Comparison of ENCODE assay signal across 15 cellular contexts in the genomic region with DNA sequence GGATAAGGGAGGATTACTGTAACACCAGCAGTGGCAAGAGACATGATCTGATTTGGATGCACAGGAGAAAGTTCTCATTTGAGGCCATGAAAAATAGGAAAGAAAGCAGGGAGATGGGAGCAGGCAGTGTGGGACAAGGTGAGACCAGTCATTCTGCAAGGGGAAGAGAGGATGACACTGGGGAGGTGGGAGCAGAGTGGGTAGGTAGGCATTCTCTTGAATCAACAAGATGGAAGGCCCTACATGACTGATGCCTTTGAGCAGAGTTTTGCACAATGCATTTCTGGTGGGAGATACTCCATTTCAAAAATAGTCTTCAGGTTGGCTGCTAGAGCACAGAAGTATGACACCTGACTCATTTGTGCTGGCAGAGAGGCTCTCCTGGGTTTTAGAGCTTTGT. TPM values are rescaled to one million over a fixed set of nuclear protein-coding genes. Genes with fewer than 3 reads are reported as not detected.
DNase-seq lines count a peak whose midpoint lies in the region; ATAC-seq and TF ChIP-seq lines count a peak whose summit lies in the region.
"Had no signal": no experiment of that assay in that cellular context is flagged by ENCODE, and none has a peak within 500 bp of the region (broad histone marks: within the 10 kb centered on the region; RNA-seq: fewer than 3 reads in every experiment).

No MANE protein-coding gene starts in this region.

- no peak overlapping the region for H3K4me3 ChIP-seq in KMS-11 (IDR thresholded peaks at IDR 0.05; ENCODE audit: insufficient read depth, low read depth, low read length)
- H3K4me3 ChIP-seq in spleen, result no peak overlapping the region
- H3K4me3 ChIP-seq: neural progenitor cell had no signal

- H3K27me3 Mint-ChIP-seq in activated CD4-positive, alpha-beta T cell treated with anti-CD3 and anti-CD28 coated beads for 36 hours, result no peaks in the 10 kb centered on the region
- no peaks in the 10 kb centered on the region for H3K27me3 Mint-ChIP-seq in activated T-helper 1 cell treated with anti-CD3 and anti-CD28 coated beads, Interleukin-12 subunit alpha, Interleukin-12 subunit beta, Interleukin-2, Interleukin-4 antibody, amounts not matched to agents 30 ng/mL and 10 ng/mL and 1 ng/mL, durations not matched to agents 14 hours and 24 hours and 36 hours (ENCODE audit: insufficient read depth)
- no peaks in the 10 kb centered on the region for H3K27me3 Mint-ChIP-seq in naive thymus-derived CD8-positive, alpha-beta T cell

- TF ChIP-seq CTCF in KMS-11 (conservative IDR thresholded peaks at IDR 0.05; ENCODE audit: low read depth, low read length) (no peak), spleen (IDR thresholded peaks at IDR 0.05 in 8 of 11, conservative IDR thresholded peaks at IDR 0.05 in 3 of 11) (no peak)

- CTCF ChIA-PET in activated CD4-positive, alpha-beta T cell treated with anti-CD3 and anti-CD28 coated beads for 36 hours (lab: Charles Lee), result no interaction called here

- no peaks in the 10 kb centered on the region for H3K27me3 ChIP-seq in KMS-11 (ENCODE audit: insufficient read depth, low read depth)
- H3K27me3 ChIP-seq in spleen (replicated peaks in 1 of 7), result no peaks in the 10 kb centered on the region
- H3K27me3 ChIP-seq: neural progenitor cell had no signal

- no peak for TF ChIP-seq POLR2A in spleen (IDR thresholded peaks at IDR 0.05)

- peaks cover 48% of the 10 kb centered on the region for H3K4me1 Mint-ChIP-seq in activated CD4-positive, alpha-beta T cell treated with anti-CD3 and anti-CD28 coated beads for 36 hours
- H3K4me1 Mint-ChIP-seq in activated T-helper 1 cell treated with anti-CD3 and anti-CD28 coated beads, Interleukin-12 subunit alpha, Interleukin-12 subunit beta, Interleukin-2, Interleukin-4 antibody, amounts not matched to agents 30 ng/mL and 10 ng/mL and 1 ng/mL, durations not matched to agents 14 hours and 24 hours and 36 hours (ENCODE audit: low read depth), result peaks cover 55% of the 10 kb centered on the region
- peaks cover 25 to 52% (median 38%) of the 10 kb centered on the region in 4 donors for H3K4me1 Mint-ChIP-seq in naive thymus-derived CD8-positive, alpha-beta T cell

- POLR2A ChIA-PET in activated CD4-positive, alpha-beta T cell treated with anti-CD3 and anti-CD28 coated beads for 36 hours (lab: Charles Lee), result no interaction called here
- POLR2A ChIA-PET in naive thymus-derived CD8-positive, alpha-beta T cell (lab: Charles Lee), result interaction anchor here (1.0 kb wide), 1 partner anchor 10 kb away, joined by 3 read pairs; the partner anchor contains the start of gene RPS24

- H4K20me1 ChIP-seq in KMS-11 (ENCODE audit: insufficient read depth), result peaks cover 23% of the 10 kb centered on the region; the same call in 1 of the 2 replicates

- peak overlapping the region; percentile 13 for H3K27ac Mint-ChIP-seq in activated CD4-positive, alpha-beta T cell treated with anti-CD3 and anti-CD28 coated beads for 36 hours
- H3K27ac Mint-ChIP-seq in activated T-helper 1 cell treated with anti-CD3 and anti-CD28 coated beads, Interleukin-12 subunit alpha, Interleukin-12 subunit beta, Interleukin-2, Interleukin-4 antibody, amounts not matched to agents 30 ng/mL and 10 ng/mL and 1 ng/mL, durations not matched to agents 14 hours and 24 hours and 36 hours, result peak overlapping the region; percentile 75
- peak overlapping the region in 7 of 10 donors; percentile 6 to 84 (median 53) for H3K27ac Mint-ChIP-seq in naive thymus-derived CD8-positive, alpha-beta T cell
- H3K27ac Mint-ChIP-seq: neural progenitor cell had no signal

- H3K27ac ChIP-seq in KMS-11 (peak overlapping the region; percentile 59; the same call in 1 of the 2 replicates), spleen (no peak overlapping the region)
- H3K27ac ChIP-seq: neural progenitor cell had no signal

- intact Hi-C loops in activated CD4-positive, alpha-beta T cell treated with anti-CD3 and anti-CD28 coated beads for 36 hours (cut with DNase I, micrococcal nuclease), result loop anchor here in 1 of 2 experiments (10.0 kb wide), 1 partner anchor 721 kb away; no protein-coding TSS in a partner anchor
- intact Hi-C loops in activated T-helper 1 cell treated with anti-CD3 and anti-CD28 coated beads, Interleukin-12 subunit alpha, Interleukin-12 subunit beta, Interleukin-2, Interleukin-4 antibody, amounts not matched to agents 30 ng/mL and 10 ng/mL and 1 ng/mL, durations not matched to agents 14 hours and 24 hours and 36 hours (cut with micrococcal nuclease), result loop anchor here (10.0 kb wide), 2 partner anchors 371 to 471 kb away; no protein-coding TSS in a partner anchor
- intact Hi-C loops in spleen (cut with DNase I; ENCODE audit: low total_unique reads), result no loop called here

- H3K4me3 Mint-ChIP-seq in activated CD4-positive, alpha-beta T cell treated with anti-CD3 and anti-CD28 coated beads for 36 hours, result no peak overlapping the region
- H3K4me3 Mint-ChIP-seq in activated T-helper 1 cell treated with anti-CD3 and anti-CD28 coated beads, Interleukin-12 subunit alpha, Interleukin-12 subunit beta, Interleukin-2, Interleukin-4 antibody, amounts not matched to agents 30 ng/mL and 10 ng/mL and 1 ng/mL, durations not matched to agents 14 hours and 24 hours and 36 hours, result no peak overlapping the region
- H3K4me3 Mint-ChIP-seq in naive thymus-derived CD8-positive, alpha-beta T cell, result no peak overlapping the region
- H3K4me3 Mint-ChIP-seq: neural progenitor cell had no signal

- peaks cover 6% of the 10 kb centered on the region; the same call in 1 of the 2 replicates for H3K79me2 ChIP-seq in KMS-11 (ENCODE audit: insufficient read depth, low read depth)

- peaks cover 43% of the 10 kb centered on the region for H3K36me3 Mint-ChIP-seq in activated CD4-positive, alpha-beta T cell treated with anti-CD3 and anti-CD28 coated beads for 36 hours (ENCODE audit: low read depth)
- peaks cover 44% of the 10 kb centered on the region for H3K36me3 Mint-ChIP-seq in activated T-helper 1 cell treated with anti-CD3 and anti-CD28 coated beads, Interleukin-12 subunit alpha, Interleukin-12 subunit beta, Interleukin-2, Interleukin-4 antibody, amounts not matched to agents 30 ng/mL and 10 ng/mL and 1 ng/mL, durations not matched to agents 14 hours and 24 hours and 36 hours (ENCODE audit: low read depth)
- H3K36me3 Mint-ChIP-seq in naive thymus-derived CD8-positive, alpha-beta T cell, result peaks cover 0 to 48% (median 13%) of the 10 kb centered on the region in 3 donors

- H3K9me3 Mint-ChIP-seq in activated CD4-positive, alpha-beta T cell treated with anti-CD3 and anti-CD28 coated beads for 36 hours (ENCODE audit: low read depth), result no peaks in the 10 kb centered on the region
- no peaks in the 10 kb centered on the region for H3K9me3 Mint-ChIP-seq in activated T-helper 1 cell treated with anti-CD3 and anti-CD28 coated beads, Interleukin-12 subunit alpha, Interleukin-12 subunit beta, Interleukin-2, Interleukin-4 antibody, amounts not matched to agents 30 ng/mL and 10 ng/mL and 1 ng/mL, durations not matched to agents 14 hours and 24 hours and 36 hours
- no peaks in the 10 kb centered on the region for H3K9me3 Mint-ChIP-seq in naive thymus-derived CD8-positive, alpha-beta T cell
- H3K9me3 Mint-ChIP-seq: neural progenitor cell had no signal

- H3K36me3 ChIP-seq in KMS-11 (ENCODE audit: insufficient read depth) (peaks cover 9% of the 10 kb centered on the region; the same call in 1 of the 2 replicates), spleen (peaks cover 0 to 49% (median 41%) of the 10 kb centered on the region in 6 donors)

- H3K4me1 ChIP-seq in KMS-11 (ENCODE audit: low read depth, poor library complexity, severe bottlenecking), result peaks cover 83% of the 10 kb centered on the region
- H3K4me1 ChIP-seq in spleen, result peaks cover 0 to 63% (median 22%) of the 10 kb centered on the region in 6 donors

- no peak for ATAC-seq in activated CD4-positive, alpha-beta T cell treated with anti-CD3 and anti-CD28 coated beads for 36 hours
- no peak for ATAC-seq in naive thymus-derived CD8-positive, alpha-beta T cell
- ATAC-seq in GM19023 (IDR thresholded peaks at IDR 0.05; ENCODE audit: unreplicated experiment) (no peak), GM21526 (IDR thresholded peaks at IDR 0.05; ENCODE audit: low FRiP score, unreplicated experiment) (no peak)
- ATAC-seq: sciatic nerve had no signal

- DNase-seq in activated CD4-positive, alpha-beta T cell treated with anti-CD3 and anti-CD28 coated beads for 36 hours, result no peak
- DNase-seq in activated CD4-positive, alpha-beta T cell treated with anti-CD3 and anti-CD28 coated beads, Interleukin-2, amount 50 U/mL, for 4 hours, result no peak
- no peak for DNase-seq in activated T-helper 1 cell treated with anti-CD3 and anti-CD28 coated beads, Interleukin-12 subunit alpha, Interleukin-12 subunit beta, Interleukin-2, Interleukin-4 antibody, amounts not matched to agents 30 ng/mL and 10 ng/mL and 1 ng/mL, durations not matched to agents 14 hours and 24 hours and 36 hours (ENCODE audit: low spot score)
- no peak for DNase-seq in naive thymus-derived CD8-positive, alpha-beta T cell
- no peak for DNase-seq in spleen
- DNase-seq: ACHN; effector CD8-positive, alpha-beta T cell; NCI-H345; stimulated activated CD4-positive, alpha-beta T cell treated with anti-CD3 and anti-CD28 coated beads, Interleukin-4, amount 100 ng/mL, for 4 hours; SW 1271 had no signal

- peak overlapping the region; percentile 83; the same call in 1 of the 2 replicates for H3K4me2 ChIP-seq in KMS-11
- H3K4me2 ChIP-seq: neural progenitor cell had no signal

- no peak overlapping the region for H2AFZ ChIP-seq in KMS-11 (ENCODE audit: low read depth)
- H2AFZ ChIP-seq: neural progenitor cell had no signal

- H3K9me3 ChIP-seq in spleen, result no peaks in the 10 kb centered on the region

- no peak overlapping the region for H3K9ac ChIP-seq in KMS-11
- H3K9ac ChIP-seq: neural progenitor cell had no signal

RNA-seq across cellular contexts. Expression of gene RPS24, which starts 10.5 kb away (rescaled TPM):
- 1,000 to 10,000 TPM; 2,145 to 3,094 TPM for total RNA-seq in activated CD4-positive, alpha-beta T cell treated with anti-CD3 and anti-CD28 coated beads for 36 hours
- 1,627 and 1,651 TPM in 2 replicates for total RNA-seq in activated T-helper 1 cell treated with anti-CD3 and anti-CD28 coated beads, Interleukin-12 subunit alpha, Interleukin-12 subunit beta, Interleukin-2, Interleukin-4 antibody, amounts not matched to agents 30 ng/mL and 10 ng/mL and 1 ng/mL, durations not matched to agents 14 hours and 24 hours and 36 hours
- total RNA-seq in naive thymus-derived CD8-positive, alpha-beta T cell, result 1,000 to 10,000 TPM; 2,141 to 2,273 TPM
- polyA plus RNA-seq in naive thymus-derived CD8-positive, alpha-beta T cell, result 1,000 to 10,000 TPM; 1,179 to 1,624 (median 1,569) TPM
- 1,000 to 10,000 TPM; 1,007 to 1,809 (median 1,273) TPM for total RNA-seq in spleen
- 1,000 to 10,000 TPM; 6,228 to 8,141 (median 7,483) TPM for polyA plus RNA-seq in spleen

RNA-seq across cellular contexts. Expression of gene POLR3A, which starts 14.9 kb away (rescaled TPM):
- total RNA-seq in activated CD4-positive, alpha-beta T cell treated with anti-CD3 and anti-CD28 coated beads for 36 hours, result 10 to 100 TPM; 18.3 to 19.3 TPM
- total RNA-seq in activated T-helper 1 cell treated with anti-CD3 and anti-CD28 coated beads, Interleukin-12 subunit alpha, Interleukin-12 subunit beta, Interleukin-2, Interleukin-4 antibody, amounts not matched to agents 30 ng/mL and 10 ng/mL and 1 ng/mL, durations not matched to agents 14 hours and 24 hours and 36 hours, result 29.5 and 30.8 TPM in 2 replicates
- 10 to 100 TPM; 17.9 to 18.1 TPM for total RNA-seq in naive thymus-derived CD8-positive, alpha-beta T cell
- 10 to 100 TPM in 1 of 3 donors, 1 to 10 TPM in 2; 7.3 to 10.3 (median 7.6) TPM for polyA plus RNA-seq in naive thymus-derived CD8-positive, alpha-beta T cell
- 10 to 100 TPM; 11.9 to 18.9 (median 15.8) TPM for total RNA-seq in spleen
- polyA plus RNA-seq in spleen, result 1 to 10 TPM; 2.7 to 4.3 (median 3.3) TPM

Comparison
In these comparisons a context has a peak if more than half of its experiments do, and no peak if none do; other contexts are left out.
1. H3K27ac Mint-ChIP-seq: peak in every context shown above with its lines; median percentile 75 in activated T-helper 1 cell treated with anti-CD3 and anti-CD28 coated beads, Interleukin-12 subunit alpha, Interleukin-12 subunit beta, Interleukin-2, Interleukin-4 antibody, amounts not matched to agents 30 ng/mL and 10 ng/mL and 1 ng/mL, durations not matched to agents 14 hours and 24 hours and 36 hours; 53 in naive thymus-derived CD8-positive, alpha-beta T cell; 13 in activated CD4-positive, alpha-beta T cell treated with anti-CD3 and anti-CD28 coated beads for 36 hours.